ENCODE assay signal across 1 cellular context in genomic region chr2:215460682-215461081, GRCh38.
TF ChIP-seq lines count a peak whose summit lies in the region.

No MANE protein-coding gene starts in this region.

TF ChIP-seq in SK-N-SH, 30 proteins besides CTCF, POLR2A, EP300 and RAD21 (continued from another document):
- TF ChIP-seq IRF3 (IDR thresholded peaks at IDR 0.05; ENCODE audit: low read depth, low read length), result no peak
- TF ChIP-seq NFIC (IDR thresholded peaks at IDR 0.05; ENCODE audit: borderline replicate concordance), result peak; percentile 76; the same call in 1 of the 2 replicates
- TF ChIP-seq REST (IDR thresholded peaks at IDR 0.05; ENCODE audit: low read depth, low read length), result no peak
- TF ChIP-seq PBX3 (IDR thresholded peaks at IDR 0.05), result peak; percentile 77
- peak; percentile 69; the same call in 1 of the 2 replicates for TF ChIP-seq POLR2AphosphoS5 (IDR thresholded peaks at IDR 0.05; ENCODE audit: low read depth, low read length)
- no peak for TF ChIP-seq TAF1 (IDR thresholded peaks at IDR 0.05; ENCODE audit: borderline replicate concordance, low read depth, low read length)
- TF ChIP-seq USF2 (IDR thresholded peaks at IDR 0.05; ENCODE audit: borderline replicate concordance, low read depth, low read length), result no peak
- peak; percentile 91 for TF ChIP-seq TEAD4 (IDR thresholded peaks at IDR 0.05; ENCODE audit: borderline replicate concordance, insufficient read depth)
- TF ChIP-seq TCF12 (IDR thresholded peaks at IDR 0.05), result peak; percentile 90
- TF ChIP-seq ZBTB33 (IDR thresholded peaks at IDR 0.05; ENCODE audit: borderline replicate concordance, low read depth), result no peak
- TF ChIP-seq ELF1 (IDR thresholded peaks at IDR 0.05), result no peak
- TF ChIP-seq MEF2A (IDR thresholded peaks at IDR 0.05; ENCODE audit: borderline replicate concordance, low read depth), result peak; percentile 83
- no peak for TF ChIP-seq CHD2 (IDR thresholded peaks at IDR 0.05; ENCODE audit: low read length, partially characterized antibody)
- peak; percentile 92 for TF ChIP-seq JUND (IDR thresholded peaks at IDR 0.05)
- TF ChIP-seq MXI1 (IDR thresholded peaks at IDR 0.05; ENCODE audit: low read depth, low read length), result no peak
- TF ChIP-seq FOXM1 (IDR thresholded peaks at IDR 0.05; ENCODE audit: low read depth), result peak; percentile 49; the same call in 1 of the 2 replicates
- peak; percentile 89 for TF ChIP-seq RXRA (IDR thresholded peaks at IDR 0.05; ENCODE audit: borderline replicate concordance, low read depth)
- no peak for TF ChIP-seq GABPA (IDR thresholded peaks at IDR 0.05; ENCODE audit: low read depth)
- TF ChIP-seq NRF1 (IDR thresholded peaks at IDR 0.05; ENCODE audit: low read depth, low read length), result no peak
